ENCODE assay signal across 9 cellular contexts in the genomic region with DNA sequence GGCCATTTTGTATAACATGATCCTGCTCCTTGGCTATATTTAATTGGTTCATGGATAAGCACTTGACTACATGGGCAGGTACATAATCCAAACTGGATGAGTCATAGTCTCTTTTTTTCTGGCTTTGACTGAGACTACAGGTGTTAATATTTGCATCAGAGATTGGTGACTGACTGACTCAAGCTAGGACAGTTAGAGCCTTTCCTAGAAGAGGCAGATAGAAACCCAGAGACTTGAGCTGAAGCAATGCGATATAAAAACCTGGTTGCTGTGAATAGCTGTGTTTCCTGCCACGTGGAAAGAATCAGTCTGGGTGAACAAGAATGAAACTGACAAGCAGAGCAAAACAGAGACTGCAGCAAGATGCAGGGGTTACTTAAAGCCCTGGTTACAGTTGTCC.
A peak's percentile ranks its signal among the peaks of the same experiment; 100 is the strongest.
DNase-seq lines count a peak whose midpoint lies in the region; ATAC-seq and TF ChIP-seq lines count a peak whose summit lies in the region.
"Had no signal": no experiment of that assay in that cellular context is flagged by ENCODE, and none has a peak within 500 bp of the region (broad histone marks: within the 10 kb centered on the region; RNA-seq: fewer than 3 reads in every experiment).

No MANE protein-coding gene starts in this region.

- no peak overlapping the region for H2AFZ ChIP-seq in smooth muscle cell (ENCODE audit: low read depth)

- no peaks in the 10 kb centered on the region for H3K79me2 ChIP-seq in smooth muscle cell (ENCODE audit: low read depth)

- no peak overlapping the region for H3K4me2 ChIP-seq in smooth muscle cell

- H3K9ac ChIP-seq in smooth muscle cell (ENCODE audit: low read depth) = no peak overlapping the region

- peak overlapping the region; percentile 85 for H3K27ac Mint-ChIP-seq in activated T-helper 1 cell treated with anti-CD3 and anti-CD28 coated beads, Interleukin-12 subunit alpha, Interleukin-12 subunit beta, Interleukin-2, Interleukin-4 antibody, amounts not matched to agents 30 ng/mL and 10 ng/mL and 1 ng/mL, durations not matched to agents 14 hours and 24 hours and 36 hours

- intact Hi-C loops in activated T-helper 1 cell treated with anti-CD3 and anti-CD28 coated beads, Interleukin-12 subunit alpha, Interleukin-12 subunit beta, Interleukin-2, Interleukin-4 antibody, amounts not matched to agents 30 ng/mL and 10 ng/mL and 1 ng/mL, durations not matched to agents 14 hours and 24 hours and 36 hours (cut with micrococcal nuclease) = loop anchor here (1.0 to 5.0 kb wide), 14 partner anchors 10 to 508 kb away; partner anchors contain the start of genes FAM133B, PEX1 and RBM48

- H3K27me3 Mint-ChIP-seq in activated T-helper 1 cell treated with anti-CD3 and anti-CD28 coated beads, Interleukin-12 subunit alpha, Interleukin-12 subunit beta, Interleukin-2, Interleukin-4 antibody, amounts not matched to agents 30 ng/mL and 10 ng/mL and 1 ng/mL, durations not matched to agents 14 hours and 24 hours and 36 hours (ENCODE audit: insufficient read depth) = no peaks in the 10 kb centered on the region

- no peak overlapping the region for H3K4me3 Mint-ChIP-seq in activated T-helper 1 cell treated with anti-CD3 and anti-CD28 coated beads, Interleukin-12 subunit alpha, Interleukin-12 subunit beta, Interleukin-2, Interleukin-4 antibody, amounts not matched to agents 30 ng/mL and 10 ng/mL and 1 ng/mL, durations not matched to agents 14 hours and 24 hours and 36 hours

- H3F3A ChIP-seq in smooth muscle cell (ENCODE audit: low read depth) = no peaks in the 10 kb centered on the region

- peaks cover 1% of the 10 kb centered on the region for H3K36me3 Mint-ChIP-seq in activated T-helper 1 cell treated with anti-CD3 and anti-CD28 coated beads, Interleukin-12 subunit alpha, Interleukin-12 subunit beta, Interleukin-2, Interleukin-4 antibody, amounts not matched to agents 30 ng/mL and 10 ng/mL and 1 ng/mL, durations not matched to agents 14 hours and 24 hours and 36 hours (ENCODE audit: low read depth)

- peaks cover 50% of the 10 kb centered on the region for H3K4me1 Mint-ChIP-seq in activated T-helper 1 cell treated with anti-CD3 and anti-CD28 coated beads, Interleukin-12 subunit alpha, Interleukin-12 subunit beta, Interleukin-2, Interleukin-4 antibody, amounts not matched to agents 30 ng/mL and 10 ng/mL and 1 ng/mL, durations not matched to agents 14 hours and 24 hours and 36 hours (ENCODE audit: low read depth)

- H3K27ac ChIP-seq in smooth muscle cell (ENCODE audit: low read depth) = no peak overlapping the region

- DNase-seq in GM10266 (ENCODE audit: extremely low spot score) = peak; percentile 46
- DNase-seq in activated T-helper 1 cell treated with anti-CD3 and anti-CD28 coated beads, Interleukin-12 subunit alpha, Interleukin-12 subunit beta, Interleukin-2, Interleukin-4 antibody, amounts not matched to agents 30 ng/mL and 10 ng/mL and 1 ng/mL, durations not matched to agents 14 hours and 24 hours and 36 hours (ENCODE audit: low spot score) = peak; percentile 53
- DNase-seq in smooth muscle cell (lab: John Stamatoyannopoulos, UW; ENCODE audit: unreplicated experiment) = no peak
- DNase-seq in retina = no peak
- DNase-seq in NCI-H1694 treated with DMSO at 0.1 percent for 48 hours (lab: John Stamatoyannopoulos, UW) = no peak
- DNase-seq in KG1 (lab: John Stamatoyannopoulos, UW) = no peak

- WGBS in smooth muscle cell (ENCODE audit: low lambda C conversion rate) = 55% methylated on average over 2 of the region's 2 CpGs

- H3K4me3 ChIP-seq in smooth muscle cell = no peak overlapping the region

- H3K27me3 ChIP-seq in smooth muscle cell (ENCODE audit: low read depth) = no peaks in the 10 kb centered on the region

- H4K20me1 ChIP-seq in smooth muscle cell (ENCODE audit: low read depth) = no peaks in the 10 kb centered on the region

- peaks cover 5% of the 10 kb centered on the region for H3K4me1 ChIP-seq in smooth muscle cell (ENCODE audit: low read depth)

- no peaks in the 10 kb centered on the region for H3K9me3 ChIP-seq in smooth muscle cell (replicated peaks; ENCODE audit: low read depth)

- no peak for TF ChIP-seq CTCF in GM10266 (IDR thresholded peaks at IDR 0.05; ENCODE audit: control insufficient read depth, insufficient read depth, low read depth, missing control alignments)
- TF ChIP-seq CTCF in smooth muscle cell (IDR thresholded peaks at IDR 0.05; ENCODE audit: borderline replicate concordance, insufficient read depth, poor library complexity, severe bottlenecking) = no peak

- H3K36me3 ChIP-seq in smooth muscle cell (ENCODE audit: low read depth) = no peaks in the 10 kb centered on the region

- ATAC-seq in GM19324 (IDR thresholded peaks at IDR 0.05; ENCODE audit: low FRiP score, unreplicated experiment) = peak; percentile 83
- ATAC-seq in HG03064 (IDR thresholded peaks at IDR 0.05; ENCODE audit: low read depth, unreplicated experiment) = peak; percentile 94
- ATAC-seq: Panc1 had no signal

- H3K9me3 Mint-ChIP-seq in activated T-helper 1 cell treated with anti-CD3 and anti-CD28 coated beads, Interleukin-12 subunit alpha, Interleukin-12 subunit beta, Interleukin-2, Interleukin-4 antibody, amounts not matched to agents 30 ng/mL and 10 ng/mL and 1 ng/mL, durations not matched to agents 14 hours and 24 hours and 36 hours = peaks cover 39% of the 10 kb centered on the region

Comparison
In these comparisons a context has a peak if more than half of its experiments do, and no peak if none do; other contexts are left out.
1. DNase-seq: peak in GM10266 (single experiment) and activated T-helper 1 cell treated with anti-CD3 and anti-CD28 coated beads, Interleukin-12 subunit alpha, Interleukin-12 subunit beta, Interleukin-2, Interleukin-4 antibody, amounts not matched to agents 30 ng/mL and 10 ng/mL and 1 ng/mL, durations not matched to agents 14 hours and 24 hours and 36 hours (single experiment); none in smooth muscle cell (single experiment), retina (single experiment), NCI-H1694 treated with DMSO at 0.1 percent for 48 hours (single experiment) and KG1 (single experiment).